In genomic region chr2:43168016-43168369, GRCh38 we compare ENCODE assay signal across 10 cellular contexts. TPM values are rescaled to one million over a fixed set of nuclear protein-coding genes. Genes with fewer than 3 reads are reported as not detected.
DNase-seq lines count a peak whose midpoint lies in the region; ATAC-seq and TF ChIP-seq lines count a peak whose summit lies in the region.
"Had no signal": no experiment of that assay in that cellular context is flagged by ENCODE, and none has a peak within 500 bp of the region (broad histone marks: within the 10 kb centered on the region; RNA-seq: fewer than 3 reads in every experiment).

No MANE protein-coding gene starts in this region.

- H3K27ac Mint-ChIP-seq in activated naive CD8-positive, alpha-beta T cell treated with anti-CD3 and anti-CD28 coated beads, Interleukin-2, amount 50 U/mL, for 24 hours, result peak overlapping the region; percentile 92

- no peaks in the 10 kb centered on the region for H3K36me3 ChIP-seq in heart right ventricle
- no peaks in the 10 kb centered on the region for H3K36me3 ChIP-seq in mucosa of stomach (ENCODE audit: control insufficient read depth, insufficient read depth, low read length)
- no peaks in the 10 kb centered on the region for H3K36me3 ChIP-seq in upper lobe of left lung

- TF ChIP-seq CTCF in heart right ventricle (IDR thresholded peaks at IDR 0.05), result no peak
- no peak for TF ChIP-seq CTCF in upper lobe of left lung (IDR thresholded peaks at IDR 0.05)

- H3K4me3 Mint-ChIP-seq in activated naive CD8-positive, alpha-beta T cell treated with anti-CD3 and anti-CD28 coated beads, Interleukin-2, amount 50 U/mL, for 24 hours, result no peak overlapping the region

- no peak for TF ChIP-seq POLR2A in upper lobe of left lung (IDR thresholded peaks at IDR 0.05)

- H3K27ac ChIP-seq in heart right ventricle (peak overlapping the region in 8 of 10 donors; percentile 5 to 89 (median 58)), upper lobe of left lung (peak overlapping the region; percentile 79 to 88 (median 86))
- H3K27ac ChIP-seq: VCaP had no signal

- 96 to 100% methylated on average over 1 of the region's 1 CpG for WGBS in heart right ventricle, 2 donors
- WGBS in upper lobe of left lung, 2 donors, result 90% methylated on average over 1 of the region's 1 CpG; no CpG with 5 or more reads in 1 of the 2 donors

- H3K9me3 ChIP-seq in heart right ventricle (no peaks in the 10 kb centered on the region), mucosa of stomach (ENCODE audit: control insufficient read depth, low read length) (no peaks in the 10 kb centered on the region), upper lobe of left lung (no peaks in the 10 kb centered on the region)
- H3K9me3 ChIP-seq: mucosa of descending colon had no signal

- no peaks in the 10 kb centered on the region for H3K9me3 Mint-ChIP-seq in activated naive CD8-positive, alpha-beta T cell treated with anti-CD3 and anti-CD28 coated beads, Interleukin-2, amount 50 U/mL, for 24 hours

- H3K9ac ChIP-seq in mucosa of stomach (ENCODE audit: low read length), result peak overlapping the region; percentile 84

- H3K4me1 ChIP-seq in heart right ventricle (peaks cover 9 to 63% (median 29%) of the 10 kb centered on the region in 9 donors), mucosa of stomach (ENCODE audit: control insufficient read depth, insufficient read depth, low read length) (peaks cover 41% of the 10 kb centered on the region), upper lobe of left lung (peaks cover 41 to 51% (median 43%) of the 10 kb centered on the region in 4 donors)

- no peaks in the 10 kb centered on the region for H3K36me3 Mint-ChIP-seq in activated naive CD8-positive, alpha-beta T cell treated with anti-CD3 and anti-CD28 coated beads, Interleukin-2, amount 50 U/mL, for 24 hours (ENCODE audit: low read depth)

- intact Hi-C loops in heart right ventricle (cut with DNase I) (no loop called here), Right ventricle myocardium superior (cut with DNase I) (no loop called here)

- no peak for ATAC-seq in heart right ventricle
- ATAC-seq in Right ventricle myocardium superior (ENCODE audit: poor library complexity), result no peak
- no peak for ATAC-seq in activated naive CD8-positive, alpha-beta T cell treated with anti-CD3 and anti-CD28 coated beads, Interleukin-2, amount 50 U/mL, for 24 hours
- peak; percentile 2 to 5 for ATAC-seq in upper lobe of left lung (ENCODE audit: low FRiP score in 2 of 2)

- H3K27me3 Mint-ChIP-seq in activated naive CD8-positive, alpha-beta T cell treated with anti-CD3 and anti-CD28 coated beads, Interleukin-2, amount 50 U/mL, for 24 hours, result no peaks in the 10 kb centered on the region

- H3K4me1 Mint-ChIP-seq in activated naive CD8-positive, alpha-beta T cell treated with anti-CD3 and anti-CD28 coated beads, Interleukin-2, amount 50 U/mL, for 24 hours, result peaks cover 59% of the 10 kb centered on the region

- no peak for TF ChIP-seq EP300 in upper lobe of left lung (IDR thresholded peaks at IDR 0.05)

- H3K27me3 ChIP-seq in heart right ventricle (no peaks in the 10 kb centered on the region), mucosa of stomach (ENCODE audit: control insufficient read depth, insufficient read depth, low read length) (no peaks in the 10 kb centered on the region), upper lobe of left lung (no peaks in the 10 kb centered on the region)

- DNase-seq in heart right ventricle (no peak), Right ventricle myocardium superior (no peak), upper lobe of left lung (no peak), NCI-H82 (lab: John Stamatoyannopoulos, UW) (no peak), NCI-H1092 treated with DMSO at 0.1 percent for 48 hours (lab: John Stamatoyannopoulos, UW) (no peak)
- DNase-seq in activated naive CD8-positive, alpha-beta T cell treated with anti-CD3 and anti-CD28 coated beads, Interleukin-2, amount 50 U/mL, for 24 hours, result no peak
- DNase-seq in activated CD4-positive, CD25-positive, alpha-beta regulatory T cell (lab: John Stamatoyannopoulos, UW), result no peak

- H3K4me3 ChIP-seq in heart right ventricle (no peak overlapping the region), mucosa of stomach (ENCODE audit: low read length) (no peak overlapping the region), upper lobe of left lung (no peak overlapping the region)
- H3K4me3 ChIP-seq: mucosa of descending colon had no signal

RNA-seq across cellular contexts. Expression of gene ZFP36L2, which starts 58.4 kb away (rescaled TPM):
- total RNA-seq in heart right ventricle (10 to 100 TPM; 34.4 to 69.6 (median 42.3) TPM), Right ventricle myocardium superior (45.0 TPM), upper lobe of left lung (100 to 1,000 TPM in 4 of 6 donors, 10 to 100 TPM in 2; 65.4 to 180 (median 127) TPM)
- 10 to 100 TPM; 26.8 to 53.2 TPM for polyA plus RNA-seq in heart right ventricle

Comparison
In these comparisons a context has a peak if more than half of its experiments do, and no peak if none do; other contexts are left out.
1. ATAC-seq: peak in upper lobe of left lung (2 of 2); none in heart right ventricle (0 of 8), Right ventricle myocardium superior (single experiment) and activated naive CD8-positive, alpha-beta T cell treated with anti-CD3 and anti-CD28 coated beads, Interleukin-2, amount 50 U/mL, for 24 hours (single experiment).